In the genomic region with DNA sequence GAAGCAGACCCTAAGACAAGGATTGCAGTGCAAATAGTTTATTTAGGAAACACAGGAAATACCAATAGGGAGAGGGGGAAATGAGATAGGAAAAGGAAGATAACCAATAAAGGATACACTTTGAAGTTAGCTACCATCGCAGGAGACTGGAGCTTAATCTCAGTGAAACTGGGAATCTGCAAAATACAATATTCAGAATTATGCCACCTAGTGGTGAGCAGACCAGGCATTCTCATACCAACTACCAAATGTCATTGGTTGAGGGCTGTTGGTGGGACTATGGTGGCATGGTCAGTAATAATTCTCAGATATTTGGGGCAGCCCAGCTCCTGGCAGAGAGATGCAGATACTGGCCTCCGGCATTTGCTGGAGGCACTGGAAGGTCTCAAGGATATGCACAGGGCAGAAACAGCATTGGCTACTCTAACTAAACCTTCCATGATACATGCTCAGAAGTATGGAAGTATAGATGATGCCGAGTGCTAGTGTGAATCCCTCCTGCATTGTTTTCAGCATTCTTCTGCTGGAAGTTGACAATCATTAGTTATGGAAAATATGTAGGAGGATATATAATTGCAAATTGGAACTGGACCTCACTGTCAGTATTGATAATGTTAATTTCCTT, we compare ENCODE assay signal across 9 cellular contexts. TPM values are rescaled to one million over a fixed set of nuclear protein-coding genes. Genes with fewer than 3 reads are reported as not detected.
A peak's percentile ranks its signal among the peaks of the same experiment; 100 is the strongest.
DNase-seq lines count a peak whose midpoint lies in the region; ATAC-seq and TF ChIP-seq lines count a peak whose summit lies in the region.
"Had no signal": no experiment of that assay in that cellular context is flagged by ENCODE, and none has a peak within 500 bp of the region (broad histone marks: within the 10 kb centered on the region; RNA-seq: fewer than 3 reads in every experiment).

No MANE protein-coding gene starts in this region.

- H3K27ac Mint-ChIP-seq in T-helper 17 cell, result no peak overlapping the region
- H3K27ac Mint-ChIP-seq: T-helper 1 cell treated with Interleukin-12 subunit alpha and Interleukin-12 subunit beta and Interleukin-4 antibody, amounts not matched to agents 30 μg/mL and 1 μg/mL, for 36 hours had no signal

- H3K4me3 ChIP-seq in HFF-Myc (replicated peaks; ENCODE audit: low read depth, low read length), result no peak overlapping the region

- no peaks in the 10 kb centered on the region for H3K9me3 ChIP-seq in T-helper 17 cell (ENCODE audit: control insufficient read depth, low read length, poor library complexity, severe bottlenecking)

- no peak overlapping the region for H3K4me3 Mint-ChIP-seq in T-helper 17 cell
- H3K4me3 Mint-ChIP-seq: T-helper 1 cell treated with Interleukin-12 subunit alpha and Interleukin-12 subunit beta and Interleukin-4 antibody, amounts not matched to agents 30 μg/mL and 1 μg/mL, for 36 hours had no signal

- no peaks in the 10 kb centered on the region for H3K36me3 Mint-ChIP-seq in T-helper 17 cell (ENCODE audit: low read depth)

- H3K4me1 Mint-ChIP-seq in T-helper 17 cell, result peaks cover 4% of the 10 kb centered on the region

- TF ChIP-seq CTCF in HFF-Myc (IDR thresholded peaks at IDR 0.05; ENCODE audit: low read depth, low read length, missing control alignments), result peak; percentile 61

- H3K27me3 Mint-ChIP-seq in T-helper 17 cell, result no peaks in the 10 kb centered on the region

- DNase-seq in NCI-H1694 (lab: John Stamatoyannopoulos, UW) (peak; percentile 6), NCI-H1694 treated with DMSO at 0.1 percent for 48 hours (lab: John Stamatoyannopoulos, UW) (no peak), HFF-Myc (ENCODE audit: extremely low read depth, low read depth) (no peak), T-helper 17 cell (no peak), globus pallidus (ENCODE audit: low spot score) (peak; percentile 54)
- DNase-seq in stimulated activated CD8-positive, alpha-beta memory T cell treated with anti-CD3 and anti-CD28 coated beads, Interleukin-4, amount 100 ng/mL, for 48 hours, result peak; percentile 27

- ATAC-seq in T-helper 17 cell (peak; percentile 59), GM19455 (IDR thresholded peaks at IDR 0.05; ENCODE audit: unreplicated experiment) (no peak), HG03521 (IDR thresholded peaks at IDR 0.05; ENCODE audit: unreplicated experiment) (no peak)

RNA-seq across cellular contexts. Expression of a gene that starts 11.8 kb away (rescaled TPM):
- 1 to 10 TPM; 2.1 to 2.8 TPM for total RNA-seq in T-helper 17 cell

RNA-seq across cellular contexts. Expression of a gene that starts 38.6 kb away (rescaled TPM):
- 1 to 10 TPM; 3.1 to 3.4 TPM for total RNA-seq in T-helper 17 cell

Comparison
In these comparisons a context has a peak if more than half of its experiments do, and no peak if none do; other contexts are left out.
1. DNase-seq: peak in NCI-H1694 (single experiment), globus pallidus (single experiment) and stimulated activated CD8-positive, alpha-beta memory T cell treated with anti-CD3 and anti-CD28 coated beads, Interleukin-4, amount 100 ng/mL, for 48 hours (single experiment); none in NCI-H1694 treated with DMSO at 0.1 percent for 48 hours (single experiment), HFF-Myc (single experiment) and T-helper 17 cell (0 of 3).